1 cellular context compared by ENCODE assay signal in the genomic region with DNA sequence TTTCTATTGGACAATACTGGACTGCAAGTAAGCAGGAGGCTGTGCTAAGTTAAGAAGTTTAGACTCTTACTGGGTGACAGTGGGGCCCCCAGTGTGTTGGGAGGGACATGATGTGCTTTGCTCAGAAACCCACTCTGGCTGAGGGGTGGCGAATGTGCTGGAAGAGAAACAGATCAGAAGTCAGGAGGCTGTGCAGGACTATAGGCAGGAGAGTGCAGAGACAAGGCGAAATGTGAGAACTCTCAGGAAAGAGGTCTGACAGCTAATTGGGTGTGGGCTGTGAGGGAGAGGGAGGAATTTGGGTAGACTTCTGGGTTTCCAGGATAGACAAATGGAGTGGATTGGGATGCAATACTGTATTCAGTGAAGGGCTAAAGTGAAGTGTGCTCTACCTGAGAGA.
TF ChIP-seq lines count a peak whose summit lies in the region.

No MANE protein-coding gene starts in this region.

TF ChIP-seq in IMR-90, 13 proteins besides CTCF, POLR2A, EP300 and RAD21:
- TF ChIP-seq, protein P1, sequence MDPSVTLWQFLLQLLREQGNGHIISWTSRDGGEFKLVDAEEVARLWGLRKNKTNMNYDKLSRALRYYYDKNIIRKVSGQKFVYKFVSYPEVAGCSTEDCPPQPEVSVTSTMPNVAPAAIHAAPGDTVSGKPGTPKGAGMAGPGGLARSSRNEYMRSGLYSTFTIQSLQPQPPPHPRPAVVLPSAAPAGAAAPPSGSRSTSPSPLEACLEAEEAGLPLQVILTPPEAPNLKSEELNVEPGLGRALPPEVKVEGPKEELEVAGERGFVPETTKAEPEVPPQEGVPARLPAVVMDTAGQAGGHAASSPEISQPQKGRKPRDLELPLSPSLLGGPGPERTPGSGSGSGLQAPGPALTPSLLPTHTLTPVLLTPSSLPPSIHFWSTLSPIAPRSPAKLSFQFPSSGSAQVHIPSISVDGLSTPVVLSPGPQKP (IDR thresholded peaks at IDR 0.05; ENCODE audit: borderline replicate concordance, low read depth, low read length): no peak
